ENCODE assay signal across 8 cellular contexts in genomic region chr20:51400051-51400926, GRCh38.
A peak's percentile ranks its signal among the peaks of the same experiment; 100 is the strongest.
DNase-seq lines count a peak whose midpoint lies in the region; TF ChIP-seq lines count a peak whose summit lies in the region.

No MANE protein-coding gene starts in this region.

- H3K36me3 ChIP-seq in BLaER1 treated with 17β-estradiol and CSF1 and Interleukin-3, amounts not matched to agents 10 nM and 100 nM, result peaks cover 0 to 18% (median 0%) of the 10 kb centered on the region in 11 experiments; a peak in 6 of 22 replicates

- no peak for TF ChIP-seq CTCF in GM20000 (IDR thresholded peaks at IDR 0.05; ENCODE audit: extremely low read depth, missing control alignments)

- DNase-seq in GM20000 (ENCODE audit: low spot score) (peak; percentile 87), HPDE6-E6E7 (ENCODE audit: extremely low spot score) (peak; percentile 50), UCSD-AML1 (lab: John Stamatoyannopoulos, UW; ENCODE audit: unreplicated experiment) (no peak), NCI-H526 treated with DMSO at 0.1 percent for 48 hours (lab: John Stamatoyannopoulos, UW) (no peak), GM03348 (ENCODE audit: low spot score) (no peak)
- DNase-seq in activated T-cell treated with anti-CD3 and anti-CD28 coated beads, Interleukin-2, amount 50 U/mL, for 24 hours, result peak; percentile 83
- DNase-seq in stimulated activated CD4-positive, alpha-beta T cell treated with anti-CD3 and anti-CD28 coated beads, Interleukin-12 subunit alpha, Interleukin-12 subunit beta, amount 100 ng/mL, for 24 hours (ENCODE audit: low read depth in 2 of 2), result peak; percentile 54 to 66

- no peaks in the 10 kb centered on the region for H3K9me3 ChIP-seq in BLaER1 treated with 17β-estradiol and CSF1 and Interleukin-3, amounts not matched to agents 10 nM and 100 nM (replicated peaks in 1 of 11)

- H3K4me3 ChIP-seq in BLaER1 treated with 17β-estradiol and CSF1 and Interleukin-3, amounts not matched to agents 10 nM and 100 nM, result no peak overlapping the region; a peak in 1 of 20 replicates

- no peaks in the 10 kb centered on the region for H4K20me1 ChIP-seq in BLaER1 treated with 17β-estradiol and CSF1 and Interleukin-3, amounts not matched to agents 10 nM and 100 nM

- peak overlapping the region; percentile 73 to 93 (median 81) for H3K4me2 ChIP-seq in BLaER1 treated with 17β-estradiol and CSF1 and Interleukin-3, amounts not matched to agents 10 nM and 100 nM

- H3K27me3 Mint-ChIP-seq in activated T-cell treated with anti-CD3 and anti-CD28 coated beads, Interleukin-2, amount 50 U/mL, for 24 hours, result no peaks in the 10 kb centered on the region

- peak overlapping the region; percentile 31 to 81 (median 75); a peak in 21 of 22 replicates for H3K27ac ChIP-seq in BLaER1 treated with 17β-estradiol and CSF1 and Interleukin-3, amounts not matched to agents 10 nM and 100 nM

- no peaks in the 10 kb centered on the region for H3K27me3 ChIP-seq in BLaER1 treated with 17β-estradiol and CSF1 and Interleukin-3, amounts not matched to agents 10 nM and 100 nM

- peak overlapping the region in 9 of 11 experiments; percentile 49 to 68 (median 61); a peak in 17 of 22 replicates for H3K9ac ChIP-seq in BLaER1 treated with 17β-estradiol and CSF1 and Interleukin-3, amounts not matched to agents 10 nM and 100 nM

- peaks cover 96% of the 10 kb centered on the region for H3K36me3 Mint-ChIP-seq in activated T-cell treated with anti-CD3 and anti-CD28 coated beads, Interleukin-2, amount 50 U/mL, for 24 hours (ENCODE audit: low read depth)

- H3K27ac Mint-ChIP-seq in activated T-cell treated with anti-CD3 and anti-CD28 coated beads, Interleukin-2, amount 50 U/mL, for 24 hours, result peak overlapping the region; percentile 99

- peaks cover 2% of the 10 kb centered on the region for H3K9me3 Mint-ChIP-seq in activated T-cell treated with anti-CD3 and anti-CD28 coated beads, Interleukin-2, amount 50 U/mL, for 24 hours

- H3K4me3 Mint-ChIP-seq in activated T-cell treated with anti-CD3 and anti-CD28 coated beads, Interleukin-2, amount 50 U/mL, for 24 hours, result peak overlapping the region; percentile 61

- H3K4me1 Mint-ChIP-seq in activated T-cell treated with anti-CD3 and anti-CD28 coated beads, Interleukin-2, amount 50 U/mL, for 24 hours (ENCODE audit: low read depth), result peaks cover 83% of the 10 kb centered on the region

- H3K4me1 ChIP-seq in BLaER1 treated with 17β-estradiol and CSF1 and Interleukin-3, amounts not matched to agents 10 nM and 100 nM, result peaks cover 67 to 78% (median 72%) of the 10 kb centered on the region in 10 experiments

Comparison
In these comparisons a context has a peak if more than half of its experiments do, and no peak if none do; other contexts are left out.
1. DNase-seq: peak in GM20000 (single experiment), HPDE6-E6E7 (single experiment), activated T-cell treated with anti-CD3 and anti-CD28 coated beads, Interleukin-2, amount 50 U/mL, for 24 hours (single experiment) and stimulated activated CD4-positive, alpha-beta T cell treated with anti-CD3 and anti-CD28 coated beads, Interleukin-12 subunit alpha, Interleukin-12 subunit beta, amount 100 ng/mL, for 24 hours (2 of 2); none in UCSD-AML1 (single experiment), NCI-H526 treated with DMSO at 0.1 percent for 48 hours (single experiment) and GM03348 (single experiment).